8 cellular contexts compared by ENCODE assay signal in genomic region chr14:91228112-91229004, GRCh38. TPM values are rescaled to one million over a fixed set of nuclear protein-coding genes. Genes with fewer than 3 reads are reported as not detected.
A peak's percentile ranks its signal among the peaks of the same experiment; 100 is the strongest.
DNase-seq lines count a peak whose midpoint lies in the region; ATAC-seq, FAIRE-seq and TF ChIP-seq lines count a peak whose summit lies in the region.

No MANE protein-coding gene starts in this region.

- TF ChIP-seq POLR2A in right lobe of liver (IDR thresholded peaks at IDR 0.05) = no peak
- no peak for TF ChIP-seq POLR2A in HepG2 (IDR thresholded peaks at IDR 0.05; ENCODE audit: insufficient read depth in 1 of 2, low read depth in 2 of 2, low read length in 2 of 2)

- no peak for TF ChIP-seq CTCF in right lobe of liver (IDR thresholded peaks at IDR 0.05)
- no peak for TF ChIP-seq CTCF in HepG2 (CRISPR knock-in tag; IDR thresholded peaks at IDR 0.05)
- TF ChIP-seq CTCF in fibroblast of the aortic adventitia (IDR thresholded peaks at IDR 0.05; ENCODE audit: insufficient read depth, low read length) = no peak

- in situ Hi-C loops in HepG2 (cut with HindIII; ENCODE audit: extremely low pct_ligation_motif_present, low pct_unique_long_range_greater_than_20kb) = no loop called here

- no peaks in the 10 kb centered on the region for H3K9me3 ChIP-seq in right lobe of liver
- no peaks in the 10 kb centered on the region for H3K9me3 ChIP-seq in HepG2 (ENCODE audit: low read length)

- H3K4me1 ChIP-seq in right lobe of liver (no peaks in the 10 kb centered on the region), HepG2 (ENCODE audit: insufficient read depth, low read length) (no peaks in the 10 kb centered on the region)

- H3K9me3 Mint-ChIP-seq in activated CD8-positive, alpha-beta memory T cell treated with anti-CD3 and anti-CD28 coated beads, Interleukin-2, amount 10 ng/mL, durations not matched to agents 7 days and 5 days (ENCODE audit: low read depth) = peaks cover 2% of the 10 kb centered on the region

- H3K4me1 Mint-ChIP-seq in activated CD8-positive, alpha-beta memory T cell treated with anti-CD3 and anti-CD28 coated beads, Interleukin-2, amount 10 ng/mL, durations not matched to agents 7 days and 5 days = peaks cover 92% of the 10 kb centered on the region

- BruUV-seq in HepG2 (replicated peaks; lab: Mats Ljungman, UMichigan) = no TSS peak

- intact Hi-C loops in right lobe of liver (cut with DNase I) = no loop called here
- intact Hi-C loops in HepG2 (cut with micrococcal nuclease; ENCODE audit: unreplicated experiment) = no loop called here
- intact Hi-C loops in Right ventricle myocardium inferior (cut with DNase I) = no loop called here

- H3K4me3 Mint-ChIP-seq in activated CD8-positive, alpha-beta memory T cell treated with anti-CD3 and anti-CD28 coated beads, Interleukin-2, amount 10 ng/mL, durations not matched to agents 7 days and 5 days = peak overlapping the region; percentile 59

- H3K4me2 ChIP-seq in HepG2 (ENCODE audit: low read depth, low read length) = no peak overlapping the region

- ATAC-seq in right lobe of liver (peak in 3 of 4 donors; percentile 3 to 24 (median 23)), HepG2 (no peak), HG03469 (IDR thresholded peaks at IDR 0.05; ENCODE audit: unreplicated experiment) (peak; percentile 70), Right ventricle myocardium inferior (no peak)
- peak; percentile 72 for ATAC-seq in activated CD8-positive, alpha-beta memory T cell treated with anti-CD3 and anti-CD28 coated beads, Interleukin-2, amount 10 ng/mL, durations not matched to agents 7 days and 5 days

- H3K27me3 ChIP-seq in right lobe of liver (no peaks in the 10 kb centered on the region), HepG2 (ENCODE audit: control insufficient read depth in 1 of 2, insufficient read depth in 2 of 2, low read length in 2 of 2) (no peaks in the 10 kb centered on the region)

- DNase-seq in right lobe of liver = no peak
- no peak for DNase-seq in HepG2 (ENCODE audit: low spot score)
- peak; percentile 94 for DNase-seq in activated CD8-positive, alpha-beta memory T cell treated with anti-CD3 and anti-CD28 coated beads, Interleukin-2, amount 10 ng/mL, durations not matched to agents 7 days and 5 days
- DNase-seq in fibroblast of the aortic adventitia (ENCODE audit: low read depth) = peak; percentile 55
- DNase-seq in stimulated activated CD8-positive, alpha-beta memory T cell treated with anti-CD3 and anti-CD28 coated beads, Interleukin-2, amount 100 ng/mL, for 1 hour (ENCODE audit: low read depth in 2 of 2) = peak; percentile 50 to 55
- no peak for DNase-seq in COLO829 (ENCODE audit: low spot score)
- DNase-seq in Right ventricle myocardium inferior (ENCODE audit: missing footprints) = no peak

- H3K79me2 ChIP-seq in HepG2 (ENCODE audit: insufficient read depth, low read length) = no peaks in the 10 kb centered on the region

- no peaks in the 10 kb centered on the region for H4K20me1 ChIP-seq in HepG2 (ENCODE audit: insufficient read depth, low read length)

- FAIRE-seq in HepG2 (lab: Jason Lieb, UNC) = no peak

- no peak overlapping the region for H3K9ac ChIP-seq in HepG2 (ENCODE audit: insufficient read depth, low read depth, low read length)

- CTCF ChIA-PET in HepG2 (lab: Yijun Ruan, JAX; ENCODE audit: low intra/inter-chr PET ratio, low total read pairs) = no interaction called here
- CTCF ChIA-PET in activated CD8-positive, alpha-beta memory T cell treated with anti-CD3 and anti-CD28 coated beads, Interleukin-2, amount 10 ng/mL, durations not matched to agents 7 days and 5 days (lab: Charles Lee) = interaction anchor here (0.7 to 5.6 kb wide), 11 partner anchors 11 to 59 kb away, joined by 3 to 98 read pairs (median 7); partner anchors contain the start of gene GPR68

- POLR2A ChIA-PET in HepG2 (lab: Yijun Ruan, JAX) = no interaction called here

- no peak overlapping the region for H2AFZ ChIP-seq in HepG2 (ENCODE audit: low read length)

- peak overlapping the region; percentile 98 for H3K27ac Mint-ChIP-seq in activated CD8-positive, alpha-beta memory T cell treated with anti-CD3 and anti-CD28 coated beads, Interleukin-2, amount 10 ng/mL, durations not matched to agents 7 days and 5 days

- H3K27ac ChIP-seq in right lobe of liver (no peak overlapping the region), HepG2 (ENCODE audit: extremely low read length, insufficient read depth, low read length) (no peak overlapping the region)

- WGBS in right lobe of liver (ENCODE audit: insufficient coverage, low coverage, low lambda C conversion rate, missing lambda C conversion rate) = 93% methylated on average over 7 of the region's 14 CpGs
- WGBS in HepG2 (ENCODE audit: low lambda C conversion rate) = 98% methylated on average over 8 of the region's 14 CpGs

- H3K27me3 Mint-ChIP-seq in activated CD8-positive, alpha-beta memory T cell treated with anti-CD3 and anti-CD28 coated beads, Interleukin-2, amount 10 ng/mL, durations not matched to agents 7 days and 5 days = no peaks in the 10 kb centered on the region

- H3K36me3 ChIP-seq in right lobe of liver = peaks cover 0 to 16% (median 5%) of the 10 kb centered on the region in 4 donors
- no peaks in the 10 kb centered on the region for H3K36me3 ChIP-seq in HepG2 (replicated peaks in 1 of 2; ENCODE audit: control insufficient read depth in 1 of 2, insufficient read depth in 2 of 2, low read length in 2 of 2)

- H3K4me3 ChIP-seq in right lobe of liver (no peak overlapping the region), HepG2 (replicated peaks in 1 of 3; ENCODE audit: insufficient read depth in 1 of 3, low read depth in 2 of 3, low read length in 3 of 3) (no peak overlapping the region), fibroblast of the aortic adventitia (ENCODE audit: low read depth, low read length) (no peak overlapping the region)

- no peak for TF ChIP-seq RAD21 in HepG2 (CRISPR knock-in tag; IDR thresholded peaks at IDR 0.05)

- no peak for TF ChIP-seq EP300 in HepG2 (IDR thresholded peaks at IDR 0.05; ENCODE audit: low read depth in 2 of 2, low read length in 2 of 2)
- TF ChIP-seq EP300 in HepG2 (CRISPR knock-in tag; IDR thresholded peaks at IDR 0.05; ENCODE audit: borderline replicate concordance) = no peak

- H3K36me3 Mint-ChIP-seq in activated CD8-positive, alpha-beta memory T cell treated with anti-CD3 and anti-CD28 coated beads, Interleukin-2, amount 10 ng/mL, durations not matched to agents 7 days and 5 days = peaks cover 60% of the 10 kb centered on the region

TF ChIP-seq in HepG2, 621 proteins besides CTCF, POLR2A, EP300 and RAD21 (continues in another document):
- no peak for TF ChIP-seq EHMT2 (IDR thresholded peaks at IDR 0.05; ENCODE audit: borderline replicate concordance, low read depth, low read length)
- TF ChIP-seq ZNF468 (CRISPR knock-in tag; IDR thresholded peaks at IDR 0.05) = no peak
- no peak for TF ChIP-seq NFE2L1 (CRISPR knock-in tag; IDR thresholded peaks at IDR 0.05; ENCODE audit: borderline replicate concordance)
- TF ChIP-seq, protein P1, sequence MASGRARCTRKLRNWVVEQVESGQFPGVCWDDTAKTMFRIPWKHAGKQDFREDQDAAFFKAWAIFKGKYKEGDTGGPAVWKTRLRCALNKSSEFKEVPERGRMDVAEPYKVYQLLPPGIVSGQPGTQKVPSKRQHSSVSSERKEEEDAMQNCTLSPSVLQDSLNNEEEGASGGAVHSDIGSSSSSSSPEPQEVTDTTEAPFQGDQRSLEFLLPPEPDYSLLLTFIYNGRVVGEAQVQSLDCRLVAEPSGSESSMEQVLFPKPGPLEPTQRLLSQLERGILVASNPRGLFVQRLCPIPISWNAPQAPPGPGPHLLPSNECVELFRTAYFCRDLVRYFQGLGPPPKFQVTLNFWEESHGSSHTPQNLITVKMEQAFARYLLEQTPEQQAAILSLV (CRISPR knock-in tag; IDR thresholded peaks at IDR 0.05; ENCODE audit: borderline replicate concordance) = no peak
- TF ChIP-seq FOXO1 (CRISPR knock-in tag; IDR thresholded peaks at IDR 0.05) = no peak

RNA-seq across cellular contexts. Expression of gene GPR68, which starts 16.1 kb away (rescaled TPM):
- total RNA-seq in right lobe of liver (under 1 TPM in 3 of 6 experiments, not detected in 3; 0.17 to 0.27 (median 0.19) TPM), HepG2 (2016; rRNA removed; fragmentation: Illumina TruSeq; extraction: Trizol) (not detected in 2 replicates), fibroblast of the aortic adventitia (ENCODE audit: low replicate concordance) (1.3 and 17.1 TPM in 2 replicates), Right ventricle myocardium inferior (0.16 TPM)
- total RNA-seq in HepG2 (2016; cell fraction: cytosol; rRNA removed; fragmentation: Illumina TruSeq; extraction: Trizol; ENCODE audit: low read depth) = not detected in 2 replicates
- total RNA-seq in HepG2 (2016; cell fraction: insoluble cytoplasmic fraction; rRNA removed; fragmentation: Illumina TruSeq; extraction: Trizol) = 0.11 TPM in 1 of 2 replicates, not detected in the other
- 0.41 TPM in 1 of 2 replicates, not detected in the other for total RNA-seq in HepG2 (2016; cell fraction: membrane; rRNA removed; fragmentation: Illumina TruSeq; extraction: Trizol)
- not detected in 2 replicates for total RNA-seq in HepG2 (2016; cell fraction: nucleus; rRNA removed; fragmentation: Illumina TruSeq; extraction: Trizol)
- not detected in 2 replicates for polyA plus RNA-seq in HepG2 (2011; rRNA removed)
- polyA plus RNA-seq in HepG2 (2011; cell fraction: cytosol; rRNA removed) = not detected in 2 replicates
- 0.16 TPM in 1 of 2 replicates, not detected in the other for polyA plus RNA-seq in HepG2 (2011; cell fraction: nucleus; rRNA removed)
- polyA plus RNA-seq in HepG2 (2012) = 0.17 and 0.20 TPM in 2 replicates
- polyA plus RNA-seq in HepG2 (2016; cell fraction: cytosol; fragmentation: Illumina TruSeq; extraction: Trizol; ENCODE audit: low read depth) = not detected in 2 replicates
- polyA plus RNA-seq in HepG2 (2016; cell fraction: insoluble cytoplasmic fraction; fragmentation: Illumina TruSeq; extraction: Trizol; ENCODE audit: low read depth) = not detected in 2 replicates
- polyA plus RNA-seq in HepG2 (2016; cell fraction: membrane; fragmentation: Illumina TruSeq; extraction: Trizol; ENCODE audit: low read depth) = not detected in 2 replicates
- not detected in 2 replicates for polyA plus RNA-seq in HepG2 (2016; cell fraction: nucleus; fragmentation: Illumina TruSeq; extraction: Trizol; ENCODE audit: insufficient read depth, low read depth)
- polyA minus RNA-seq in HepG2 (2011; rRNA and poly(A)+ RNA removed; ENCODE audit: low replicate concordance) = 0.10 and 0.19 TPM in 2 replicates
- polyA minus RNA-seq in HepG2 (2011; cell fraction: cytosol; rRNA and poly(A)+ RNA removed) = not detected in 2 replicates
- not detected in 2 replicates for polyA minus RNA-seq in HepG2 (2011; cell fraction: nucleus; rRNA and poly(A)+ RNA removed)
- total RNA-seq in activated CD8-positive, alpha-beta memory T cell treated with anti-CD3 and anti-CD28 coated beads, Interleukin-2, amount 10 ng/mL, durations not matched to agents 7 days and 5 days = 10 to 100 TPM; 44.5 to 48.0 TPM

Comparison
In these comparisons a context has a peak if more than half of its experiments do, and no peak if none do; other contexts are left out.
1. ATAC-seq: peak in right lobe of liver (3 of 4), HG03469 (single experiment) and activated CD8-positive, alpha-beta memory T cell treated with anti-CD3 and anti-CD28 coated beads, Interleukin-2, amount 10 ng/mL, durations not matched to agents 7 days and 5 days (single experiment); none in HepG2 (single experiment) and Right ventricle myocardium inferior (single experiment).
2. DNase-seq: peak in activated CD8-positive, alpha-beta memory T cell treated with anti-CD3 and anti-CD28 coated beads, Interleukin-2, amount 10 ng/mL, durations not matched to agents 7 days and 5 days (single experiment), fibroblast of the aortic adventitia (single experiment) and stimulated activated CD8-positive, alpha-beta memory T cell treated with anti-CD3 and anti-CD28 coated beads, Interleukin-2, amount 100 ng/mL, for 1 hour (2 of 2); none in right lobe of liver (0 of 3), HepG2 (single experiment), COLO829 (single experiment) and Right ventricle myocardium inferior (single experiment).